In the genomic region with DNA sequence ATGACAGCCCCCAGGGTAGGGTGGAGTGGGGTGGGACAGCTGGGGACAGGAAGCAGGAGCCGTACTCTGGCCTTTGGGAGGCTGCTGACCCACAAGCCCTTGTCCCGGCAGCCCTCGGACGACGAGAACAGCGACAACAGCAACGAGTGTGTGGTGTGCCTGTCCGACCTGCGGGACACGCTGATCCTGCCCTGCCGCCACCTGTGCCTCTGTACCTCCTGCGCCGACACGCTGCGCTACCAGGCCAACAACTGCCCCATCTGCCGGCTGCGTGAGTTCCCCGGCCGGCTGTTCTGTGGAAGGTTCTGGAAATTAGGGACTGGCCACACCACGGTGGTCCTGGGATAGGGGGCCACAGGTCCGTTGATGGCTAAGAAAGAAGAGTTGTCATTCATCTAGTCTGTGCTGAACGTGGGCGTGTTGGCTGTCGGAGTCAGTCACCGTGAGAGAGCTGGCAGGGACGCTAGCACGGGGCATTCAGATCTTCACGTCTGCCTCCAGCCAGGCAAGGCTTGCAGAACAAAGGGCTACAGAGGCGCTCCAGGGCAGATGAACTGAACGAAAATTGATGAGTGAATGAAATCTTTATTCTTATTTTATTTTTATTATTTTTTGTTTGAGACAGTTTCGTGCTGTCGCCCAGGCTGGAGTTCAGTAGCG, we compare ENCODE assay signal across 33 cellular contexts. TPM values are rescaled to one million over a fixed set of nuclear protein-coding genes. Genes with fewer than 3 reads are reported as not detected.
DNase-seq lines count a peak whose midpoint lies in the region; ATAC-seq, FAIRE-seq and TF ChIP-seq lines count a peak whose summit lies in the region.
"Had no signal": no experiment of that assay in that cellular context is flagged by ENCODE, and none has a peak within 500 bp of the region (broad histone marks: within the 10 kb centered on the region; RNA-seq: fewer than 3 reads in every experiment).

No MANE protein-coding gene starts in this region.

- no peak overlapping the region for H3K4me3 Mint-ChIP-seq in type B pancreatic cell
- H3K4me3 Mint-ChIP-seq: activated naive CD4-positive, alpha-beta T cell treated with anti-CD3 and anti-CD28 coated beads for 36 hours; activated T-cell treated with anti-CD3 and anti-CD28 coated beads, Interleukin-2, amount 50 U/mL, for 24 hours; memory B cell; stimulated activated memory B cell treated with anti-CD40 and anti-IgM and Interleukin-4, amounts not matched to agents 10 μg/mL and 1 μg/mL and 100 μg/mL, for 72 hours had no signal

- H2AFZ ChIP-seq in HepG2 (ENCODE audit: low read length) = no peak overlapping the region
- H2AFZ ChIP-seq: PC-9 had no signal

- no TSS peak for BruUV-seq in HepG2 (replicated peaks; lab: Mats Ljungman, UMichigan)

- TF ChIP-seq EP300 in HepG2 (IDR thresholded peaks at IDR 0.05; ENCODE audit: low read depth in 2 of 2, low read length in 2 of 2) = no peak
- TF ChIP-seq EP300 in HepG2 (CRISPR knock-in tag; IDR thresholded peaks at IDR 0.05; ENCODE audit: borderline replicate concordance) = no peak

- no peak for TF ChIP-seq RAD21 in HepG2 (CRISPR knock-in tag; IDR thresholded peaks at IDR 0.05)

- H3K27me3 Mint-ChIP-seq in type B pancreatic cell = no peaks in the 10 kb centered on the region
- H3K27me3 Mint-ChIP-seq: activated T-cell treated with anti-CD3 and anti-CD28 coated beads, Interleukin-2, amount 50 U/mL, for 24 hours; memory B cell; stimulated activated memory B cell treated with anti-CD40 and anti-IgM and Interleukin-4, amounts not matched to agents 10 μg/mL and 1 μg/mL and 100 μg/mL, for 72 hours had no signal

- peaks cover 4% of the 10 kb centered on the region for H3K36me3 Mint-ChIP-seq in type B pancreatic cell

- TF ChIP-seq POLR2A in HepG2 (IDR thresholded peaks at IDR 0.05; ENCODE audit: insufficient read depth in 1 of 2, low read depth in 2 of 2, low read length in 2 of 2) = no peak
- no peak for TF ChIP-seq POLR2A in right lobe of liver (IDR thresholded peaks at IDR 0.05)

- H3K4me1 ChIP-seq in HepG2 (ENCODE audit: insufficient read depth, low read length) (peaks cover 32% of the 10 kb centered on the region), right lobe of liver (peaks cover 2 to 32% (median 18%) of the 10 kb centered on the region in 4 donors)
- H3K4me1 ChIP-seq: Caco-2 had no signal

- H3K27me3 ChIP-seq in HepG2 (ENCODE audit: control insufficient read depth in 1 of 2, insufficient read depth in 2 of 2, low read length in 2 of 2) (no peaks in the 10 kb centered on the region), right lobe of liver (no peaks in the 10 kb centered on the region)
- H3K27me3 ChIP-seq: BLaER1, spleen had no signal

- H3K36me3 ChIP-seq in HepG2 (replicated peaks in 1 of 2; ENCODE audit: control insufficient read depth in 1 of 2, insufficient read depth in 2 of 2, low read length in 2 of 2) = peaks cover 19 to 45% of the 10 kb centered on the region in 2 experiments
- H3K36me3 ChIP-seq in right lobe of liver = peaks cover 0 to 38% (median 19%) of the 10 kb centered on the region in 4 donors

- CTCF ChIA-PET in HepG2 (lab: Yijun Ruan, JAX; ENCODE audit: low intra/inter-chr PET ratio, low total read pairs) = no interaction called here

- no peak for ATAC-seq in HepG2
- no peak for ATAC-seq in right lobe of liver
- ATAC-seq: HCT116; stimulated activated memory B cell treated with anti-CD40 and anti-IgM and Interleukin-4, amounts not matched to agents 10 μg/mL and 1 μg/mL and 100 μg/mL, for 72 hours had no signal

- peak overlapping the region; percentile 50 for H3K27ac Mint-ChIP-seq in type B pancreatic cell
- H3K27ac Mint-ChIP-seq: activated naive CD4-positive, alpha-beta T cell treated with anti-CD3 and anti-CD28 coated beads for 36 hours; memory B cell; stimulated activated memory B cell treated with anti-CD40 and anti-IgM and Interleukin-4, amounts not matched to agents 10 μg/mL and 1 μg/mL and 100 μg/mL, for 72 hours had no signal

- H3K9me3 ChIP-seq in HepG2 (ENCODE audit: low read length) (no peaks in the 10 kb centered on the region), right lobe of liver (no peaks in the 10 kb centered on the region)
- H3K9me3 ChIP-seq: BLaER1, Caco-2, spleen, thoracic aorta had no signal

- no peak overlapping the region for H3K27ac ChIP-seq in HepG2 (ENCODE audit: extremely low read length, insufficient read depth, low read length)
- no peak overlapping the region for H3K27ac ChIP-seq in right lobe of liver
- H3K27ac ChIP-seq in caudate nucleus (ENCODE audit: low read depth, low read length) = peak overlapping the region; percentile 46
- H3K27ac ChIP-seq: BLaER1, PC-9, spleen, thoracic aorta had no signal

- H4K20me1 ChIP-seq in HepG2 (ENCODE audit: insufficient read depth, low read length) = no peaks in the 10 kb centered on the region

- no peaks in the 10 kb centered on the region for H3K9me3 Mint-ChIP-seq in type B pancreatic cell
- H3K9me3 Mint-ChIP-seq: activated naive CD4-positive, alpha-beta T cell treated with anti-CD3 and anti-CD28 coated beads for 36 hours; activated T-cell treated with anti-CD3 and anti-CD28 coated beads, Interleukin-2, amount 50 U/mL, for 24 hours; memory B cell; stimulated activated memory B cell treated with anti-CD40 and anti-IgM and Interleukin-4, amounts not matched to agents 10 μg/mL and 1 μg/mL and 100 μg/mL, for 72 hours had no signal

- TF ChIP-seq CTCF in HepG2 (CRISPR knock-in tag; IDR thresholded peaks at IDR 0.05) (no peak), right lobe of liver (IDR thresholded peaks at IDR 0.05) (no peak), type B pancreatic cell (conservative IDR thresholded peaks at IDR 0.05) (no peak)

- DNase-seq in HepG2 (ENCODE audit: low spot score) (no peak), right lobe of liver (no peak), caudate nucleus (lab: John Stamatoyannopoulos, UW) (peak in 19 of 61 donors; percentile 4 to 59 (median 30)), midbrain (lab: John Stamatoyannopoulos, UW) (peak; percentile 31), type B pancreatic cell (ENCODE audit: extremely low spot score, unreplicated experiment) (no peak), NCI-H82 treated with DMSO at 0.1 percent for 48 hours (lab: John Stamatoyannopoulos, UW; ENCODE audit: unreplicated experiment) (no peak)
- no peak for DNase-seq in activated effector memory CD4-positive, alpha-beta T cell treated with Interleukin-2 at 50 U/mL for 16 hours
- no peak for DNase-seq in activated T-cell treated with anti-CD3 and anti-CD28 coated beads, Interleukin-2, amount 50 U/mL, for 48 hours
- DNase-seq: activated CD4-positive, CD25-positive, alpha-beta regulatory T cell treated with anti-CD3 and anti-CD28 coated beads, Interleukin-2, amount 50 U/mL, for 72 hours; activated CD8-positive, alpha-beta memory T cell treated with anti-CD3 and anti-CD28 coated beads for 24 hours; activated naive CD4-positive, alpha-beta T cell treated with anti-CD3 and anti-CD28 coated beads for 36 hours; activated T-cell treated with anti-CD3 and anti-CD28 coated beads, Interleukin-2, amount 50 U/mL, for 24 hours; Caco-2; dermis blood vessel endothelial cell; DND-41; KBM-7; MM.1S; NCI-H1417 treated with DMSO at 0.1 percent for 48 hours; NCI-H2081 treated with DMSO at 0.1 percent for 48 hours; NCI-H446 treated with DMSO at 0.1 percent for 48 hours; occipital lobe; PC-9; retina; SHP77; spleen; stimulated activated CD4-positive, alpha-beta T cell treated with anti-CD3 and anti-CD28 coated beads, Interleukin-4, amount 100 ng/mL, for 1 hour; SW 1271 had no signal

- H3K4me1 Mint-ChIP-seq in type B pancreatic cell (ENCODE audit: unreplicated experiment) = peaks cover 5% of the 10 kb centered on the region

- H3K4me2 ChIP-seq in HepG2 (ENCODE audit: low read depth, low read length) = no peak overlapping the region
- H3K4me2 ChIP-seq: BLaER1, PC-9 had no signal

- peaks cover 3% of the 10 kb centered on the region for H3K79me2 ChIP-seq in HepG2 (ENCODE audit: insufficient read depth, low read length)

- intact Hi-C loops in HepG2 (cut with micrococcal nuclease; ENCODE audit: unreplicated experiment) (no loop called here), right lobe of liver (cut with DNase I) (no loop called here)

- H3K4me3 ChIP-seq in HepG2 (replicated peaks in 1 of 3; ENCODE audit: insufficient read depth in 1 of 3, low read depth in 2 of 3, low read length in 3 of 3) (no peak overlapping the region), right lobe of liver (no peak overlapping the region)
- H3K4me3 ChIP-seq: BLaER1, PC-9, spleen, thoracic aorta had no signal

- in situ Hi-C loops in HepG2 (cut with HindIII; ENCODE audit: extremely low pct_ligation_motif_present, low pct_unique_long_range_greater_than_20kb) = no loop called here

- 98% methylated on average over 33 of the region's 33 CpGs for WGBS in HepG2 (ENCODE audit: low lambda C conversion rate)
- 94% methylated on average over 12 of the region's 33 CpGs for WGBS in right lobe of liver (ENCODE audit: insufficient coverage, low coverage, low lambda C conversion rate, missing lambda C conversion rate)

- FAIRE-seq in HepG2 (lab: Jason Lieb, UNC) = no peak
- FAIRE-seq: GM12892 had no signal

- POLR2A ChIA-PET in HepG2 (lab: Yijun Ruan, JAX) = interaction anchor here (0.8 kb wide), 1 partner anchor 10 kb away, joined by 3 read pairs; no protein-coding TSS in a partner anchor

- H3K9ac ChIP-seq in HepG2 (ENCODE audit: insufficient read depth, low read depth, low read length) = no peak overlapping the region
- H3K9ac ChIP-seq: BLaER1 had no signal

RNA-seq across cellular contexts. Expression of a gene that starts 19.8 kb away (rescaled TPM):
- total RNA-seq in HepG2 (2016; rRNA removed; fragmentation: Illumina TruSeq; extraction: Trizol) (40.5 and 41.0 TPM in 2 replicates), right lobe of liver (10 to 100 TPM; 17.8 to 36.3 (median 23.0) TPM), type B pancreatic cell (ENCODE audit: low replicate concordance) (36.7 and 37.7 TPM in 2 replicates)
- total RNA-seq in HepG2 (2016; cell fraction: cytosol; rRNA removed; fragmentation: Illumina TruSeq; extraction: Trizol; ENCODE audit: low read depth) = 10.3 and 11.1 TPM in 2 replicates
- total RNA-seq in HepG2 (2016; cell fraction: insoluble cytoplasmic fraction; rRNA removed; fragmentation: Illumina TruSeq; extraction: Trizol) = 42.6 and 42.7 TPM in 2 replicates
- 18.6 and 20.4 TPM in 2 replicates for total RNA-seq in HepG2 (2016; cell fraction: membrane; rRNA removed; fragmentation: Illumina TruSeq; extraction: Trizol)
- total RNA-seq in HepG2 (2016; cell fraction: nucleus; rRNA removed; fragmentation: Illumina TruSeq; extraction: Trizol) = 16.9 and 17.3 TPM in 2 replicates
- polyA plus RNA-seq in HepG2 (2011; rRNA removed) = 28.0 and 28.9 TPM in 2 replicates
- 27.9 and 47.5 TPM in 2 replicates for polyA plus RNA-seq in HepG2 (2011; cell fraction: cytosol; rRNA removed)
- 33.3 and 34.9 TPM in 2 replicates for polyA plus RNA-seq in HepG2 (2011; cell fraction: nucleus; rRNA removed)
- polyA plus RNA-seq in HepG2 (2012) = 17.6 and 17.9 TPM in 2 replicates
- polyA plus RNA-seq in HepG2 (2016; cell fraction: cytosol; fragmentation: Illumina TruSeq; extraction: Trizol; ENCODE audit: low read depth) = 13.1 and 13.9 TPM in 2 replicates
- 49.7 and 50.3 TPM in 2 replicates for polyA plus RNA-seq in HepG2 (2016; cell fraction: insoluble cytoplasmic fraction; fragmentation: Illumina TruSeq; extraction: Trizol; ENCODE audit: low read depth)
- 15.2 and 17.7 TPM in 2 replicates for polyA plus RNA-seq in HepG2 (2016; cell fraction: membrane; fragmentation: Illumina TruSeq; extraction: Trizol; ENCODE audit: low read depth)
- 32.3 and 35.4 TPM in 2 replicates for polyA plus RNA-seq in HepG2 (2016; cell fraction: nucleus; fragmentation: Illumina TruSeq; extraction: Trizol; ENCODE audit: insufficient read depth, low read depth)
- polyA minus RNA-seq in HepG2 (2011; rRNA and poly(A)+ RNA removed; ENCODE audit: low replicate concordance) = 14.3 and 41.1 TPM in 2 replicates
- 8.9 and 10.9 TPM in 2 replicates for polyA minus RNA-seq in HepG2 (2011; cell fraction: cytosol; rRNA and poly(A)+ RNA removed)
- polyA minus RNA-seq in HepG2 (2011; cell fraction: nucleus; rRNA and poly(A)+ RNA removed) = 10.6 and 11.6 TPM in 2 replicates

RNA-seq across cellular contexts. Expression of a gene that starts 48.9 kb away (rescaled TPM):
- total RNA-seq in HepG2 (2016; rRNA removed; fragmentation: Illumina TruSeq; extraction: Trizol) (11.9 and 14.8 TPM in 2 replicates), right lobe of liver (10 to 100 TPM; 42.5 to 67.3 (median 49.5) TPM), type B pancreatic cell (ENCODE audit: low replicate concordance) (87.9 and 88.6 TPM in 2 replicates)
- 6.7 and 12.0 TPM in 2 replicates for total RNA-seq in HepG2 (2016; cell fraction: cytosol; rRNA removed; fragmentation: Illumina TruSeq; extraction: Trizol; ENCODE audit: low read depth)
- 13.0 and 13.6 TPM in 2 replicates for total RNA-seq in HepG2 (2016; cell fraction: insoluble cytoplasmic fraction; rRNA removed; fragmentation: Illumina TruSeq; extraction: Trizol)
- 14.0 and 16.7 TPM in 2 replicates for total RNA-seq in HepG2 (2016; cell fraction: membrane; rRNA removed; fragmentation: Illumina TruSeq; extraction: Trizol)
- 17.0 and 22.2 TPM in 2 replicates for total RNA-seq in HepG2 (2016; cell fraction: nucleus; rRNA removed; fragmentation: Illumina TruSeq; extraction: Trizol)
- 11.6 and 12.6 TPM in 2 replicates for polyA plus RNA-seq in HepG2 (2011; rRNA removed)
- 4.9 and 6.2 TPM in 2 replicates for polyA plus RNA-seq in HepG2 (2011; cell fraction: cytosol; rRNA removed)
- polyA plus RNA-seq in HepG2 (2011; cell fraction: nucleus; rRNA removed) = 87.1 and 98.5 TPM in 2 replicates
- polyA plus RNA-seq in HepG2 (2012) = 31.8 and 31.9 TPM in 2 replicates
- polyA plus RNA-seq in HepG2 (2016; cell fraction: cytosol; fragmentation: Illumina TruSeq; extraction: Trizol; ENCODE audit: low read depth) = 3.9 and 4.3 TPM in 2 replicates
- polyA plus RNA-seq in HepG2 (2016; cell fraction: insoluble cytoplasmic fraction; fragmentation: Illumina TruSeq; extraction: Trizol; ENCODE audit: low read depth) = 22.5 and 31.3 TPM in 2 replicates
- polyA plus RNA-seq in HepG2 (2016; cell fraction: membrane; fragmentation: Illumina TruSeq; extraction: Trizol; ENCODE audit: low read depth) = 11.4 and 11.5 TPM in 2 replicates
- polyA plus RNA-seq in HepG2 (2016; cell fraction: nucleus; fragmentation: Illumina TruSeq; extraction: Trizol; ENCODE audit: insufficient read depth, low read depth) = 54.4 and 55.4 TPM in 2 replicates
- 12.5 and 23.7 TPM in 2 replicates for polyA minus RNA-seq in HepG2 (2011; rRNA and poly(A)+ RNA removed; ENCODE audit: low replicate concordance)
- polyA minus RNA-seq in HepG2 (2011; cell fraction: cytosol; rRNA and poly(A)+ RNA removed) = 16.2 and 19.1 TPM in 2 replicates
- polyA minus RNA-seq in HepG2 (2011; cell fraction: nucleus; rRNA and poly(A)+ RNA removed) = 26.4 and 28.5 TPM in 2 replicates

RNA-seq across cellular contexts. Expression of a gene that starts 58.8 kb away (rescaled TPM):
- 3.3 and 6.8 TPM in 2 replicates for total RNA-seq in HepG2 (2016; rRNA removed; fragmentation: Illumina TruSeq; extraction: Trizol)
- total RNA-seq in HepG2 (2016; cell fraction: cytosol; rRNA removed; fragmentation: Illumina TruSeq; extraction: Trizol; ENCODE audit: low read depth) = 4.8 and 5.6 TPM in 2 replicates
- 3.5 and 7.2 TPM in 2 replicates for total RNA-seq in HepG2 (2016; cell fraction: insoluble cytoplasmic fraction; rRNA removed; fragmentation: Illumina TruSeq; extraction: Trizol)
- total RNA-seq in HepG2 (2016; cell fraction: membrane; rRNA removed; fragmentation: Illumina TruSeq; extraction: Trizol) = 8.2 and 9.8 TPM in 2 replicates
- total RNA-seq in HepG2 (2016; cell fraction: nucleus; rRNA removed; fragmentation: Illumina TruSeq; extraction: Trizol) = 5.1 and 5.7 TPM in 2 replicates
- 12.3 and 16.6 TPM in 2 replicates for polyA plus RNA-seq in HepG2 (2011; rRNA removed)
- polyA plus RNA-seq in HepG2 (2011; cell fraction: cytosol; rRNA removed) = 4.3 and 9.4 TPM in 2 replicates
- polyA plus RNA-seq in HepG2 (2011; cell fraction: nucleus; rRNA removed) = 78.3 and 112 TPM in 2 replicates
- polyA plus RNA-seq in HepG2 (2012) = 16.2 and 21.4 TPM in 2 replicates
- polyA plus RNA-seq in HepG2 (2016; cell fraction: cytosol; fragmentation: Illumina TruSeq; extraction: Trizol; ENCODE audit: low read depth) = 15.8 and 19.4 TPM in 2 replicates
- 11.4 and 12.9 TPM in 2 replicates for polyA plus RNA-seq in HepG2 (2016; cell fraction: insoluble cytoplasmic fraction; fragmentation: Illumina TruSeq; extraction: Trizol; ENCODE audit: low read depth)
- polyA plus RNA-seq in HepG2 (2016; cell fraction: membrane; fragmentation: Illumina TruSeq; extraction: Trizol; ENCODE audit: low read depth) = 21.1 and 23.4 TPM in 2 replicates
- 30.5 and 32.7 TPM in 2 replicates for polyA plus RNA-seq in HepG2 (2016; cell fraction: nucleus; fragmentation: Illumina TruSeq; extraction: Trizol; ENCODE audit: insufficient read depth, low read depth)
- polyA minus RNA-seq in HepG2 (2011; rRNA and poly(A)+ RNA removed; ENCODE audit: low replicate concordance) = 9.9 and 17.0 TPM in 2 replicates
- polyA minus RNA-seq in HepG2 (2011; cell fraction: cytosol; rRNA and poly(A)+ RNA removed) = 8.7 and 11.7 TPM in 2 replicates
- polyA minus RNA-seq in HepG2 (2011; cell fraction: nucleus; rRNA and poly(A)+ RNA removed) = 23.5 and 25.2 TPM in 2 replicates
- 10 to 100 TPM in 4 of 6 experiments, 1 to 10 TPM in 2; 6.4 to 29.5 (median 17.2) TPM for total RNA-seq in right lobe of liver
- total RNA-seq in type B pancreatic cell (ENCODE audit: low replicate concordance) = 49.2 and 85.9 TPM in 2 replicates
